Comparison of ENCODE assay signal across 8 cellular contexts in the genomic region with DNA sequence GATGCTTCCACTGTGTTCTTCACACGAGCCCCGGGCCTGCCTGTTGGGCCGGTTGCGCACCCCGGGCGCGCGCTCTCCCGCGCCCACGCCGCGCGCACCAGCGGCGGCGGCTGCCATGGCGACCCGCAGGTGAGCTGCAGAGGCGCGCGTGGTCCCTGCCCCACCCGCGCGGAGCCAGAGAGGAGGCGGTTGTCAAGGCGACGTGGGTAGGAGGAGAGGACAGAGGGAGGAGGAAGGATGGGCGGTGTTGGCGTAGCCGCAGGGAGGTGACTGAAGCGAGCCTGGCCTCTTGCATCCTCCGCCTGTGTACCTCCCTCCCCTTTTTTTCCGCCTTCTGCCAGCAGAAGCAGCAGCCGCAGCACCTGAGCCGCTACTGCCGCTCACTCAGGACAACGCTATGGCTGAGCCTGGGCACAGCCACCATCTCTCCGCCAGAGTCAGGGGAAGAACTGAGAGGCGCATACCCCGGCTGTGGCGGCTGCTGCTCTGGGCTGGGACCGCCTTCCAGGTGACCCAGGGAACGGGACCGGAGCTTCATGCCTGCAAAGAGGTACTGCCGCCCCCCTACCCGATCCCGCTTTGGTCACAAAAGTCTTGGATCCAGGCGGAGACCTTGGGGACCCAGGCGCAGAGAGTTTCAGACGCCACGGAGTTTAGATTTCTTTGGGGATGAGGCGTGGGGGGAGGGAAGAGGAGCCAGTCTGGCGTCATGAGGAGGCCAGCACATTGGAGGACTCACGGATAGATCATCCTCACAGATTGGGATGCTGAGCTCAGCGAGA. TPM values are rescaled to one million over a fixed set of nuclear protein-coding genes. Genes with fewer than 3 reads are reported as not detected.
DNase-seq lines count a peak whose midpoint lies in the region; ATAC-seq and TF ChIP-seq lines count a peak whose summit lies in the region.

A gene with protein sequence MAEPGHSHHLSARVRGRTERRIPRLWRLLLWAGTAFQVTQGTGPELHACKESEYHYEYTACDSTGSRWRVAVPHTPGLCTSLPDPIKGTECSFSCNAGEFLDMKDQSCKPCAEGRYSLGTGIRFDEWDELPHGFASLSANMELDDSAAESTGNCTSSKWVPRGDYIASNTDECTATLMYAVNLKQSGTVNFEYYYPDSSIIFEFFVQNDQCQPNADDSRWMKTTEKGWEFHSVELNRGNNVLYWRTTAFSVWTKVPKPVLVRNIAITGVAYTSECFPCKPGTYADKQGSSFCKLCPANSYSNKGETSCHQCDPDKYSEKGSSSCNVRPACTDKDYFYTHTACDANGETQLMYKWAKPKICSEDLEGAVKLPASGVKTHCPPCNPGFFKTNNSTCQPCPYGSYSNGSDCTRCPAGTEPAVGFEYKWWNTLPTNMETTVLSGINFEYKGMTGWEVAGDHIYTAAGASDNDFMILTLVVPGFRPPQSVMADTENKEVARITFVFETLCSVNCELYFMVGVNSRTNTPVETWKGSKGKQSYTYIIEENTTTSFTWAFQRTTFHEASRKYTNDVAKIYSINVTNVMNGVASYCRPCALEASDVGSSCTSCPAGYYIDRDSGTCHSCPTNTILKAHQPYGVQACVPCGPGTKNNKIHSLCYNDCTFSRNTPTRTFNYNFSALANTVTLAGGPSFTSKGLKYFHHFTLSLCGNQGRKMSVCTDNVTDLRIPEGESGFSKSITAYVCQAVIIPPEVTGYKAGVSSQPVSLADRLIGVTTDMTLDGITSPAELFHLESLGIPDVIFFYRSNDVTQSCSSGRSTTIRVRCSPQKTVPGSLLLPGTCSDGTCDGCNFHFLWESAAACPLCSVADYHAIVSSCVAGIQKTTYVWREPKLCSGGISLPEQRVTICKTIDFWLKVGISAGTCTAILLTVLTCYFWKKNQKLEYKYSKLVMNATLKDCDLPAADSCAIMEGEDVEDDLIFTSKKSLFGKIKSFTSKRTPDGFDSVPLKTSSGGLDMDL (plus strand): TSS at position 329 of the 782 bp plus-strand sequence. CDS start 69 bp downstream, at position 398.

- ATAC-seq in GM18517 (IDR thresholded peaks at IDR 0.05; ENCODE audit: unreplicated experiment) (peak; percentile 57), HG03565 (IDR thresholded peaks at IDR 0.05; ENCODE audit: unreplicated experiment) (peak; percentile 38)

- peaks cover 0 to 20% of the 10 kb centered on the region in 2 donors for H3K4me1 ChIP-seq in adrenal gland (replicated peaks in 1 of 2)
- peaks cover 0 to 24% (median 24%) of the 10 kb centered on the region in 4 donors for H3K4me1 ChIP-seq in sigmoid colon

- peaks cover 22% of the 10 kb centered on the region for H3K27me3 ChIP-seq in adrenal gland
- H3K27me3 ChIP-seq in sigmoid colon = peaks cover 0 to 43% (median 34%) of the 10 kb centered on the region in 3 donors

- H3K36me3 ChIP-seq in adrenal gland (replicated peaks in 1 of 2) = no peaks in the 10 kb centered on the region
- H3K36me3 ChIP-seq in sigmoid colon = no peaks in the 10 kb centered on the region

- H3K27ac ChIP-seq in adrenal gland (no peak within 1 kb of the TSS), sigmoid colon (peak within 1 kb of the TSS in 3 of 4 donors; percentile 46 to 68 (median 50))

- H3K9me3 ChIP-seq in adrenal gland (replicated peaks in 1 of 3) = no peaks in the 10 kb centered on the region
- H3K9me3 ChIP-seq in sigmoid colon = no peaks in the 10 kb centered on the region

- DNase-seq in T follicular helper cell (ENCODE audit: low read depth) (peak; percentile 87), adrenal gland (peak in 6 of 7 donors; percentile 20 to 86 (median 43)), hippocampal formation (lab: John Stamatoyannopoulos, UW) (peak; percentile 8 to 56), sigmoid colon (no peak), glomerular visceral epithelial cell (ENCODE audit: extremely low spot score) (no peak), T1000 (lab: John Stamatoyannopoulos, UW) (no peak)

- TF ChIP-seq POLR2A in adrenal gland (IDR thresholded peaks at IDR 0.05) (no peak), sigmoid colon (IDR thresholded peaks at IDR 0.05) (no peak)

- intact Hi-C loops in adrenal gland (cut with DNase I) (no loop called here), sigmoid colon (cut with DNase I) (loop anchor here (5.0 kb wide), 1 partner anchor 37 kb away; the partner anchor contains the start of gene TAF13)

- 1 to 3% (median 2%) methylated on average over 23 to 56 of the region's 56 CpGs for WGBS in adrenal gland, 4 donors
- 1 to 2% methylated on average over 56 of the region's 56 CpGs for WGBS in sigmoid colon, 2 donors

- TF ChIP-seq EP300 in sigmoid colon (IDR thresholded peaks at IDR 0.05) = no peak

- TF ChIP-seq CTCF in adrenal gland (IDR thresholded peaks at IDR 0.05) = no peak
- TF ChIP-seq CTCF in sigmoid colon (IDR thresholded peaks at IDR 0.05) = no peak

- H3K4me3 ChIP-seq in adrenal gland (peak within 1 kb of the TSS in 1 of 4 donors; percentile 43), sigmoid colon (peak within 1 kb of the TSS in 3 of 4 donors; percentile 28 to 45 (median 43))

RNA-seq across cellular contexts. Expression of the gene that starts here (rescaled TPM):
- total RNA-seq in adrenal gland = 1 to 10 TPM in 6 of 8 donors, under 1 TPM in 2; 0.09 to 9.9 (median 1.6) TPM
- polyA plus RNA-seq in adrenal gland = 10 to 100 TPM in 1 of 3 donors, 1 to 10 TPM in 2; 1.4 to 11.2 (median 5.6) TPM
- total RNA-seq in sigmoid colon = under 1 TPM; 0.33 to 0.71 (median 0.48) TPM
- polyA plus RNA-seq in sigmoid colon = 10 to 100 TPM in 1 of 3 donors, 1 to 10 TPM in 2; 6.7 to 20.7 (median 7.2) TPM

Comparison
In these comparisons a context has a peak if more than half of its experiments do, and no peak if none do; other contexts are left out.
1. DNase-seq: peak in T follicular helper cell (single experiment), adrenal gland (6 of 7) and hippocampal formation (2 of 2); none in sigmoid colon (single experiment), glomerular visceral epithelial cell (single experiment) and T1000 (single experiment).
2. H3K27ac ChIP-seq: peak in sigmoid colon (3 of 4); none in adrenal gland (0 of 5).